ENCODE assay signal across 15 cellular contexts in genomic region chr12:108712164-108712924, GRCh38. TPM values are rescaled to one million over a fixed set of nuclear protein-coding genes. Genes with fewer than 3 reads are reported as not detected.
A peak's percentile ranks its signal among the peaks of the same experiment; 100 is the strongest.
DNase-seq lines count a peak whose midpoint lies in the region; ATAC-seq lines count a peak whose summit lies in the region.
"Had no signal": no experiment of that assay in that cellular context is flagged by ENCODE, and none has a peak within 500 bp of the region (broad histone marks: within the 10 kb centered on the region; RNA-seq: fewer than 3 reads in every experiment).

No MANE protein-coding gene starts in this region.

- no peak overlapping the region for H3K9ac ChIP-seq in Karpas-422 (ENCODE audit: low read length)
- H3K9ac ChIP-seq in adipocyte (ENCODE audit: low read length): peak overlapping the region; percentile 23

- peaks cover 0 to 18% (median 0%) of the 10 kb centered on the region in 7 donors for H3K4me1 Mint-ChIP-seq in naive thymus-derived CD4-positive, alpha-beta T cell

- H3K4me3 Mint-ChIP-seq in naive thymus-derived CD4-positive, alpha-beta T cell: no peak overlapping the region
- H3K4me3 Mint-ChIP-seq: stimulated activated naive CD8-positive, alpha-beta T cell treated with anti-CD3 and anti-CD28 coated beads, Interleukin-15, Interleukin-2, amounts not matched to agents 100 ng/mL and 50 ng/mL, for 24 hours had no signal

- CTCF ChIA-PET in naive thymus-derived CD4-positive, alpha-beta T cell (lab: Charles Lee): no interaction called here

- no peaks in the 10 kb centered on the region for H3K9me2 ChIP-seq in Karpas-422 (replicated peaks; ENCODE audit: insufficient read depth, low read length)

- peaks cover 0 to 1% (median 0%) of the 10 kb centered on the region in 5 donors for H3K27me3 Mint-ChIP-seq in naive thymus-derived CD4-positive, alpha-beta T cell
- H3K27me3 Mint-ChIP-seq: stimulated activated naive CD8-positive, alpha-beta T cell treated with anti-CD3 and anti-CD28 coated beads, Interleukin-15, Interleukin-2, amounts not matched to agents 100 ng/mL and 50 ng/mL, for 24 hours had no signal

- intact Hi-C loops in naive thymus-derived CD4-positive, alpha-beta T cell (cut with micrococcal nuclease): no loop called here

- H2AFZ ChIP-seq in Karpas-422 (ENCODE audit: low read length): no peak overlapping the region

- DNase-seq in Karpas-422: peak; percentile 74
- no peak for DNase-seq in adipocyte (ENCODE audit: low read depth)
- no peak for DNase-seq in naive thymus-derived CD4-positive, alpha-beta T cell
- no peak for DNase-seq in OCI-M1 (lab: John Stamatoyannopoulos, UW)
- DNase-seq in NCI-H2196 treated with DMSO at 0.1 percent for 48 hours (lab: John Stamatoyannopoulos, UW; ENCODE audit: unreplicated experiment): no peak
- no peak for DNase-seq in HT-29 (ENCODE audit: low spot score)
- no peak for DNase-seq in T1000 (lab: John Stamatoyannopoulos, UW)
- DNase-seq: activated effector memory CD4-positive, alpha-beta T cell treated with Interleukin-2 at 50 U/mL for 16 hours; brain microvascular endothelial cell; mammary epithelial cell; NCI-H1417 treated with DMSO at 0.1 percent for 48 hours; NCI-H82; stimulated activated CD4-positive, alpha-beta T cell treated with anti-CD3 and anti-CD28 coated beads, Interleukin-4, amount 100 ng/mL, for 24 hours had no signal

- no peak overlapping the region for H3K27ac ChIP-seq in Karpas-422 (ENCODE audit: low read length)
- H3K27ac ChIP-seq in naive thymus-derived CD4-positive, alpha-beta T cell (ENCODE audit: low read depth, low read length): no peak overlapping the region
- H3K27ac ChIP-seq: brain microvascular endothelial cell had no signal

- H3K79me2 ChIP-seq in Karpas-422 (ENCODE audit: low read length): no peaks in the 10 kb centered on the region

- H3K27me3 ChIP-seq in Karpas-422 (ENCODE audit: low read length) (0 out of 2 replicates have a peak, but pooled peaks cover 3% of the 10 kb centered on the region), adipocyte (replicated peaks; ENCODE audit: control insufficient read depth, insufficient read depth, low read length) (no peaks in the 10 kb centered on the region)
- no peaks in the 10 kb centered on the region for H3K27me3 ChIP-seq in naive thymus-derived CD4-positive, alpha-beta T cell (ENCODE audit: control insufficient read depth in 2 of 2, insufficient read depth in 2 of 2, low read length in 2 of 2)
- H3K27me3 ChIP-seq: brain microvascular endothelial cell had no signal

- peaks cover 20% of the 10 kb centered on the region; the same call in 1 of the 2 replicates for H4K20me1 ChIP-seq in Karpas-422 (ENCODE audit: insufficient read depth, low read depth, low read length)

- no peak overlapping the region for H3K27ac Mint-ChIP-seq in naive thymus-derived CD4-positive, alpha-beta T cell
- H3K27ac Mint-ChIP-seq: stimulated activated naive CD8-positive, alpha-beta T cell treated with anti-CD3 and anti-CD28 coated beads, Interleukin-15, Interleukin-2, amounts not matched to agents 100 ng/mL and 50 ng/mL, for 24 hours had no signal

- H3K9me3 ChIP-seq in Karpas-422 (ENCODE audit: low read length) (no peaks in the 10 kb centered on the region), adipocyte (ENCODE audit: control insufficient read depth, low read length) (no peaks in the 10 kb centered on the region)
- no peaks in the 10 kb centered on the region for H3K9me3 ChIP-seq in naive thymus-derived CD4-positive, alpha-beta T cell (ENCODE audit: control insufficient read depth in 2 of 3, low read length in 3 of 3)

- H3K4me3 ChIP-seq in GM08714 (ENCODE audit: low read length) (peak overlapping the region; percentile 46; the same call in 1 of the 2 replicates), Karpas-422 (ENCODE audit: low read length) (no peak overlapping the region), adipocyte (ENCODE audit: low read length) (no peak overlapping the region)
- H3K4me3 ChIP-seq in naive thymus-derived CD4-positive, alpha-beta T cell (ENCODE audit: low read length): no peak overlapping the region

- H3K4me1 ChIP-seq in Karpas-422 (ENCODE audit: low read length) (peaks cover 38% of the 10 kb centered on the region), adipocyte (ENCODE audit: control insufficient read depth, insufficient read depth, low read length) (peaks cover 33% of the 10 kb centered on the region)
- no peaks in the 10 kb centered on the region for H3K4me1 ChIP-seq in naive thymus-derived CD4-positive, alpha-beta T cell (ENCODE audit: control insufficient read depth in 2 of 2, insufficient read depth in 2 of 2, low read length in 2 of 2)

- H3K36me3 ChIP-seq in Karpas-422 (ENCODE audit: insufficient read depth, low read length): no peaks in the 10 kb centered on the region
- H3K36me3 ChIP-seq in adipocyte (ENCODE audit: control insufficient read depth, insufficient read depth, low read length, severe bottlenecking): peaks cover 11% of the 10 kb centered on the region
- H3K36me3 ChIP-seq in naive thymus-derived CD4-positive, alpha-beta T cell (ENCODE audit: control insufficient read depth in 2 of 3, insufficient read depth in 3 of 3, low read length in 3 of 3): no peaks in the 10 kb centered on the region

- POLR2A ChIA-PET in naive thymus-derived CD4-positive, alpha-beta T cell (lab: Charles Lee): no interaction called here

- H3K4me2 ChIP-seq in Karpas-422 (ENCODE audit: low read depth, low read length, poor library complexity, severe bottlenecking): peak overlapping the region; percentile 2

- peaks cover 0 to 5% (median 0%) of the 10 kb centered on the region in 5 donors for H3K36me3 Mint-ChIP-seq in naive thymus-derived CD4-positive, alpha-beta T cell

- H3K9me3 Mint-ChIP-seq in naive thymus-derived CD4-positive, alpha-beta T cell: no peaks in the 10 kb centered on the region
- H3K9me3 Mint-ChIP-seq: stimulated activated naive CD8-positive, alpha-beta T cell treated with anti-CD3 and anti-CD28 coated beads, Interleukin-15, Interleukin-2, amounts not matched to agents 100 ng/mL and 50 ng/mL, for 24 hours had no signal

- peak; percentile 36 for ATAC-seq in naive thymus-derived CD4-positive, alpha-beta T cell

RNA-seq across cellular contexts. Expression of gene CORO1C, which starts 19.0 kb away (rescaled TPM):
- total RNA-seq in Karpas-422 (2014; rRNA removed; shearing (Covaris generic); ENCODE audit: low replicate concordance): 11.1 and 14.9 TPM in 2 replicates
- total RNA-seq in naive thymus-derived CD4-positive, alpha-beta T cell: 10 to 100 TPM in 3 of 5 experiments, 1 to 10 TPM in 2; 7.6 to 71.8 (median 15.7) TPM
- polyA plus RNA-seq in naive thymus-derived CD4-positive, alpha-beta T cell: 1 to 10 TPM; 2.5 to 4.0 TPM
- 62.9 and 67.5 TPM in 2 replicates for total RNA-seq in HT-29 (2014; rRNA removed; shearing (Covaris generic))
